In genomic region chr9:93496285-93496684, GRCh38 we compare ENCODE assay signal across 23 cellular contexts. TPM values are rescaled to one million over a fixed set of nuclear protein-coding genes. Genes with fewer than 3 reads are reported as not detected.
DNase-seq lines count a peak whose midpoint lies in the region; ATAC-seq, FAIRE-seq and TF ChIP-seq lines count a peak whose summit lies in the region.
"Had no signal": no experiment of that assay in that cellular context is flagged by ENCODE, and none has a peak within 500 bp of the region (broad histone marks: within the 10 kb centered on the region; RNA-seq: fewer than 3 reads in every experiment).

No MANE protein-coding gene starts in this region.

- CTCF ChIA-PET in CD8-positive, alpha-beta memory T cell (lab: Charles Lee), result no interaction called here

- no peak for TF ChIP-seq CTCF in AG10803 (conservative IDR thresholded peaks at IDR 0.05; ENCODE audit: low read length)
- no peak for TF ChIP-seq CTCF in bronchial epithelial cell (IDR thresholded peaks at IDR 0.05; ENCODE audit: insufficient read depth, low read length, severe bottlenecking)
- no peak for TF ChIP-seq CTCF in gastroesophageal sphincter (IDR thresholded peaks at IDR 0.05)

- no peak for TF ChIP-seq EP300 in gastroesophageal sphincter (IDR thresholded peaks at IDR 0.05)

- no peaks in the 10 kb centered on the region for H3K27me3 ChIP-seq in CD8-positive, alpha-beta memory T cell (ENCODE audit: insufficient read depth, low read length, poor library complexity, severe bottlenecking)
- no peaks in the 10 kb centered on the region for H3K27me3 ChIP-seq in bronchial epithelial cell (ENCODE audit: control insufficient read depth, insufficient read depth, low read length)
- H3K27me3 ChIP-seq in gastroesophageal sphincter, result no peaks in the 10 kb centered on the region
- H3K27me3 ChIP-seq: BE2C had no signal

- 66% methylated on average over 3 of the region's 3 CpGs; no CpG with 5 or more reads in 1 of the 2 donors for WGBS in gastroesophageal sphincter (ENCODE audit: low coverage in 1 of 2), 2 donors

- POLR2A ChIA-PET in CD8-positive, alpha-beta memory T cell (lab: Charles Lee), result no interaction called here

- peaks cover 27% of the 10 kb centered on the region for H3K36me3 ChIP-seq in CD8-positive, alpha-beta memory T cell (ENCODE audit: insufficient read depth, low read length)
- peaks cover 18% of the 10 kb centered on the region for H3K36me3 ChIP-seq in bronchial epithelial cell (ENCODE audit: control insufficient read depth, insufficient read depth, low read length)
- peaks cover 0 to 65% of the 10 kb centered on the region in 2 donors for H3K36me3 ChIP-seq in gastroesophageal sphincter

- no peaks in the 10 kb centered on the region for H3K9me3 Mint-ChIP-seq in CD8-positive, alpha-beta memory T cell
- no peaks in the 10 kb centered on the region for H3K9me3 Mint-ChIP-seq in memory B cell

- ATAC-seq in memory B cell (ENCODE audit: low read depth) (no peak), HG03460 (IDR thresholded peaks at IDR 0.05; ENCODE audit: unreplicated experiment) (no peak), gastroesophageal sphincter (no peak)
- ATAC-seq: GM12878 had no signal

- peak; percentile 42 for DNase-seq in AG10803 (ENCODE audit: low read depth)
- DNase-seq in CD8-positive, alpha-beta memory T cell, result no peak
- peak; percentile 51 for DNase-seq in bronchial epithelial cell (ENCODE audit: low read depth)
- DNase-seq in memory B cell (ENCODE audit: low spot score in 2 of 2), result no peak
- no peak for DNase-seq in mesenteric fat pad (ENCODE audit: low spot score)
- DNase-seq in pons (ENCODE audit: low spot score), result no peak
- DNase-seq: BE2C, Caco-2, DMS 273 treated with DMSO at 0.1 percent for 48 hours, DMS79 treated with DMSO at 0.1 percent for 48 hours, GOT3, HCEC 1CT, NCI-H1105 treated with DMSO at 0.1 percent for 48 hours, NCI-H2029 treated with DMSO at 0.1 percent for 48 hours, NCI-H446 treated with DMSO at 0.1 percent for 48 hours, NCI-H526 treated with DMSO at 0.1 percent for 48 hours, OCI-M1 had no signal

- peaks cover 38 to 64% (median 40%) of the 10 kb centered on the region in 3 donors for H3K4me1 Mint-ChIP-seq in CD8-positive, alpha-beta memory T cell
- H3K4me1 Mint-ChIP-seq in memory B cell, result peaks cover 22% of the 10 kb centered on the region

- peak overlapping the region in 5 of 8 donors; percentile 3 to 40 (median 14) for H3K27ac Mint-ChIP-seq in CD8-positive, alpha-beta memory T cell
- H3K27ac Mint-ChIP-seq in memory B cell, result peak overlapping the region; percentile 46

- no peaks in the 10 kb centered on the region for H3K9me3 ChIP-seq in CD8-positive, alpha-beta memory T cell (ENCODE audit: low read length)
- H3K9me3 ChIP-seq in gastroesophageal sphincter, result no peaks in the 10 kb centered on the region
- H3K9me3 ChIP-seq: BE2C, Caco-2 had no signal

- H3K27me3 Mint-ChIP-seq in CD8-positive, alpha-beta memory T cell, result no peaks in the 10 kb centered on the region
- H3K27me3 Mint-ChIP-seq in memory B cell, result no peaks in the 10 kb centered on the region

- no peak overlapping the region for H3K4me3 ChIP-seq in AG10803 (ENCODE audit: low read length)
- H3K4me3 ChIP-seq in CD8-positive, alpha-beta memory T cell (ENCODE audit: low read length), result no peak overlapping the region
- no peak overlapping the region for H3K4me3 ChIP-seq in bronchial epithelial cell (ENCODE audit: low read depth, low read length)
- no peak overlapping the region for H3K4me3 ChIP-seq in gastroesophageal sphincter
- H3K4me3 ChIP-seq: GM12878 had no signal

- no peak for TF ChIP-seq POLR2A in gastroesophageal sphincter (IDR thresholded peaks at IDR 0.05)

- FAIRE-seq in bronchial epithelial cell (lab: Jason Lieb, UNC), result no peak
- FAIRE-seq: A204.1, GM12878, HTR-8/SVneo, RCC 7860 had no signal

- peaks cover 4 to 76% (median 16%) of the 10 kb centered on the region in 3 donors for H3K36me3 Mint-ChIP-seq in CD8-positive, alpha-beta memory T cell
- peaks cover 38% of the 10 kb centered on the region for H3K36me3 Mint-ChIP-seq in memory B cell

- H3K4me3 Mint-ChIP-seq in CD8-positive, alpha-beta memory T cell, result no peak overlapping the region
- no peak overlapping the region for H3K4me3 Mint-ChIP-seq in memory B cell

- peaks cover 6% of the 10 kb centered on the region for H3K4me1 ChIP-seq in CD8-positive, alpha-beta memory T cell (ENCODE audit: insufficient read depth, low read length)
- H3K4me1 ChIP-seq in gastroesophageal sphincter, result peaks cover 0 to 33% (median 0%) of the 10 kb centered on the region in 3 donors
- H3K4me1 ChIP-seq: BE2C, Caco-2 had no signal

- H3K27ac ChIP-seq in CD8-positive, alpha-beta memory T cell (ENCODE audit: low read depth, low read length), result no peak overlapping the region
- H3K27ac ChIP-seq in gastroesophageal sphincter, result no peak overlapping the region

RNA-seq across cellular contexts. Expression of gene FAM120AOS, which starts 42.9 kb away (rescaled TPM):
- 10 to 100 TPM; 41.0 to 42.7 TPM for total RNA-seq in CD8-positive, alpha-beta memory T cell
- 62.6 TPM for polyA plus RNA-seq in CD8-positive, alpha-beta memory T cell
- total RNA-seq in bronchial epithelial cell (47.1 and 63.1 TPM in 2 replicates), mesenteric fat pad (43.9 TPM), gastroesophageal sphincter (10 to 100 TPM; 51.7 to 80.3 (median 58.4) TPM)

RNA-seq across cellular contexts. Expression of gene FAM120A, which starts 44.8 kb away (rescaled TPM):
- total RNA-seq in CD8-positive, alpha-beta memory T cell, result 100 to 1,000 TPM; 140 to 142 TPM
- 16.0 TPM for polyA plus RNA-seq in CD8-positive, alpha-beta memory T cell
- total RNA-seq in bronchial epithelial cell (69.0 and 100 TPM in 2 replicates), mesenteric fat pad (98.0 TPM), gastroesophageal sphincter (100 to 1,000 TPM in 1 of 4 donors, 10 to 100 TPM in 3; 68.6 to 116 (median 75.7) TPM)

Comparison
In these comparisons a context has a peak if more than half of its experiments do, and no peak if none do; other contexts are left out.
1. DNase-seq: peak in AG10803 (single experiment) and bronchial epithelial cell (single experiment); none in CD8-positive, alpha-beta memory T cell (0 of 5), memory B cell (0 of 2), mesenteric fat pad (single experiment) and pons (single experiment).